ENCODE assay signal across 8 cellular contexts in genomic region chr5:139698461-139699146, GRCh38. TPM values are rescaled to one million over a fixed set of nuclear protein-coding genes. Genes with fewer than 3 reads are reported as not detected.
DNase-seq lines count a peak whose midpoint lies in the region; ATAC-seq and TF ChIP-seq lines count a peak whose summit lies in the region.

No MANE protein-coding gene starts in this region.

- peaks cover 26 to 49% (median 29%) of the 10 kb centered on the region in 3 donors for H3K4me1 Mint-ChIP-seq in CD8-positive, alpha-beta memory T cell

- POLR2A ChIA-PET in CD8-positive, alpha-beta memory T cell (lab: Charles Lee) = interaction anchor here (3.6 kb wide), 1 partner anchor 11 kb away, joined by 15 read pairs; no protein-coding TSS in a partner anchor

- H3K27me3 ChIP-seq in CD8-positive, alpha-beta memory T cell (ENCODE audit: insufficient read depth, low read length, poor library complexity, severe bottlenecking) = peaks cover 7% of the 10 kb centered on the region

- intact Hi-C loops in lower leg skin (cut with DNase I; ENCODE audit: low total_unique reads) = no loop called here

- H3K9me3 Mint-ChIP-seq in CD8-positive, alpha-beta memory T cell = no peaks in the 10 kb centered on the region

- H3K27ac ChIP-seq in CD8-positive, alpha-beta memory T cell (ENCODE audit: low read depth, low read length) = peak overlapping the region; percentile 54
- peak overlapping the region; percentile 78 for H3K27ac ChIP-seq in cingulate gyrus (ENCODE audit: low read depth, low read length)
- peak overlapping the region; percentile 74 for H3K27ac ChIP-seq in substantia nigra (ENCODE audit: low read depth, low read length, poor library complexity, severe bottlenecking)

- H3K36me3 Mint-ChIP-seq in CD8-positive, alpha-beta memory T cell = no peaks in the 10 kb centered on the region

- peak overlapping the region in 5 of 7 donors; percentile 20 to 55 (median 48) for H3K4me3 Mint-ChIP-seq in CD8-positive, alpha-beta memory T cell

- peak in 1 of 5 donors; percentile 24 for DNase-seq in CD8-positive, alpha-beta memory T cell
- DNase-seq in NCI-H1436 treated with DMSO at 0.1 percent for 48 hours (lab: John Stamatoyannopoulos, UW) = peak; percentile 27
- DNase-seq in lower leg skin (ENCODE audit: low spot score in 2 of 2) = peak; percentile 59 to 97
- DNase-seq in substantia nigra (lab: John Stamatoyannopoulos, UW) = peak in 39 of 49 donors; percentile 36 to 86 (median 77)
- DNase-seq in kidney glomerular epithelial cell (lab: John Stamatoyannopoulos, UW) = no peak

- peaks cover 18% of the 10 kb centered on the region for H3K4me1 ChIP-seq in CD8-positive, alpha-beta memory T cell (ENCODE audit: insufficient read depth, low read length)

- peaks cover 16 to 19% of the 10 kb centered on the region in 2 donors for H3K27me3 Mint-ChIP-seq in CD8-positive, alpha-beta memory T cell

- H3K36me3 ChIP-seq in CD8-positive, alpha-beta memory T cell (ENCODE audit: insufficient read depth, low read length) = no peaks in the 10 kb centered on the region

- CTCF ChIA-PET in CD8-positive, alpha-beta memory T cell (lab: Charles Lee) = interaction anchor here (1.6 kb wide), 1 partner anchor 64 kb away, joined by 6 read pairs; no protein-coding TSS in a partner anchor

- H3K27ac Mint-ChIP-seq in CD8-positive, alpha-beta memory T cell = peak overlapping the region in 6 of 8 donors; percentile 33 to 74 (median 45)

- H3K9me3 ChIP-seq in CD8-positive, alpha-beta memory T cell (ENCODE audit: low read length) = no peaks in the 10 kb centered on the region

- WGBS in lower leg skin, 2 donors = 21 to 28% methylated on average over 14 of the region's 14 CpGs

- TF ChIP-seq POLR2A in lower leg skin (IDR thresholded peaks at IDR 0.05) = no peak
- no peak for TF ChIP-seq POLR2A in GM18505 (IDR thresholded peaks at IDR 0.05; ENCODE audit: borderline replicate concordance, extremely low read depth, insufficient read depth, insufficient read length)

- no peak overlapping the region for H3K4me3 ChIP-seq in CD8-positive, alpha-beta memory T cell (ENCODE audit: low read length)
- no peak overlapping the region for H3K4me3 ChIP-seq in lower leg skin (ENCODE audit: low read depth, poor library complexity, severe bottlenecking)

- TF ChIP-seq CTCF in lower leg skin (IDR thresholded peaks at IDR 0.05) = no peak

- ATAC-seq in GM18505 (IDR thresholded peaks at IDR 0.05; ENCODE audit: unreplicated experiment) (no peak), GM18858 (IDR thresholded peaks at IDR 0.05; ENCODE audit: unreplicated experiment) (no peak)

RNA-seq across cellular contexts. Expression of gene CXXC5, which starts 50.5 kb away (rescaled TPM):
- 1 to 10 TPM; 2.1 to 3.1 TPM for total RNA-seq in CD8-positive, alpha-beta memory T cell
- 67.0 TPM for polyA plus RNA-seq in CD8-positive, alpha-beta memory T cell
- 10 to 100 TPM; 36.4 to 69.3 (median 45.2) TPM for total RNA-seq in lower leg skin

Comparison
In these comparisons a context has a peak if more than half of its experiments do, and no peak if none do; other contexts are left out.
1. RNA of gene CXXC5, which starts 50.5 kb away (total RNA-seq): 36.4 to 69.3 TPM in lower leg skin; 2.1 to 3.1 TPM in CD8-positive, alpha-beta memory T cell; every median in the first group is over 4 times any median in the second.
2. Peak in every context shown above with its lines, with median percentiles within 50 percentile points of each other: H3K27ac ChIP-seq.